In the genomic region with DNA sequence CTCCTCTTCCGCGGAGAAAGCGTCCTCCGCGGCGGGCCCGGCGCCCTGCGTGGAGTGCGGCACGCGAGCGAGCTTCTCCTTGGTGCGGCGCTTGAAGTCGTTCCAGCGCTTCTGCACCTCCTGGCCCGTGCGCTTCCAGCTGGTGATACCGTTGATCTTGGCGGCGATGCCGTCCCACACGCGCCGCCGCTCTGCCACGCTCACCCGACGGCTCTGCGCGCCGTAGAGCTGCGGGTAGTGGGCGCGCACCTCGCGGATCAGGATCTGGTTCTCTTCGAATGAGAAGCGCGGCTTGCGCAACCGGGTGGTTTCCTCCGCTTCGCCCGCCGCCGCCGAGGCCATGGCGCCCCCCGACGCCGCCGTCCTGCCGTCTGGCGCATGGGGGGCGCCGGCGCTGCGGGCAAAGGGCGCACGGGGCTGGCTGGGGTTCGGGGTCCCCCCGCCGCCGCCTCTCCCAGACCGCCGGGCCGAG, we compare ENCODE assay signal across 7 cellular contexts. TPM values are rescaled to one million over a fixed set of nuclear protein-coding genes. Genes with fewer than 3 reads are reported as not detected.
DNase-seq lines count a peak whose midpoint lies in the region; ATAC-seq, FAIRE-seq and TF ChIP-seq lines count a peak whose summit lies in the region.

No MANE protein-coding gene starts in this region.

- peak overlapping the region; percentile 92 for H3K4me3 Mint-ChIP-seq in central memory CD8-positive, alpha-beta T cell

- peaks cover 18% of the 10 kb centered on the region for H3K36me3 Mint-ChIP-seq in central memory CD8-positive, alpha-beta T cell (ENCODE audit: insufficient read depth)

- TF ChIP-seq POLR2A in GM12891 (IDR thresholded peaks at IDR 0.05; ENCODE audit: low read depth, low read length), result no peak
- no peak for TF ChIP-seq POLR2A in thyroid gland (IDR thresholded peaks at IDR 0.05)

- peak overlapping the region; percentile 81 for H3K4me2 ChIP-seq in OCI-LY7 (ENCODE audit: low read length)

- peak overlapping the region; percentile 94 for H3K4me3 ChIP-seq in OCI-LY7 (ENCODE audit: low read depth, low read length, poor library complexity, severe bottlenecking)
- H3K4me3 ChIP-seq in lower lobe of right lung, result peak overlapping the region; percentile 85
- peak overlapping the region; percentile 12 to 61 (median 59) for H3K4me3 ChIP-seq in thyroid gland (replicated peaks in 1 of 3)

- no peaks in the 10 kb centered on the region for H3K27me3 Mint-ChIP-seq in central memory CD8-positive, alpha-beta T cell

- H3K27me3 ChIP-seq in lower lobe of right lung (ENCODE audit: low read depth) (no peaks in the 10 kb centered on the region), thyroid gland (no peaks in the 10 kb centered on the region)

- intact Hi-C loops in OCI-LY7 (cut with micrococcal nuclease; ENCODE audit: unreplicated experiment), result no loop called here
- intact Hi-C loops in lower lobe of right lung (cut with DNase I), result no loop called here
- intact Hi-C loops in thyroid gland (cut with DNase I), result no loop called here

- peaks cover 21% of the 10 kb centered on the region for H3K4me1 Mint-ChIP-seq in central memory CD8-positive, alpha-beta T cell

- H3K79me2 ChIP-seq in OCI-LY7 (ENCODE audit: insufficient read depth, low read depth, low read length), result peaks cover 18% of the 10 kb centered on the region; the same call in 1 of the 2 replicates

- DNase-seq in GM12891 (ENCODE audit: insufficient read length, low spot score), result no peak
- DNase-seq in OCI-LY7 (ENCODE audit: low spot score), result no peak
- no peak for DNase-seq in central memory CD8-positive, alpha-beta T cell (ENCODE audit: low spot score in 2 of 2)
- DNase-seq in lower lobe of right lung, result peak; percentile 80
- peak; percentile 33 to 35 for DNase-seq in thyroid gland
- no peak for DNase-seq in NCI-H524 treated with DMSO at 0.1 percent for 48 hours (lab: John Stamatoyannopoulos, UW)
- no peak for DNase-seq in SW 1271 (lab: John Stamatoyannopoulos, UW)

- peak overlapping the region; percentile 89 for H3K27ac Mint-ChIP-seq in central memory CD8-positive, alpha-beta T cell (ENCODE audit: low read depth)

- H3K4me1 ChIP-seq in OCI-LY7 (ENCODE audit: insufficient read depth, low read length, poor library complexity, severe bottlenecking) (peaks cover 20% of the 10 kb centered on the region), lower lobe of right lung (peaks cover 19% of the 10 kb centered on the region), thyroid gland (peaks cover 14 to 23% of the 10 kb centered on the region in 2 donors)

- no peaks in the 10 kb centered on the region for H4K20me1 ChIP-seq in OCI-LY7 (ENCODE audit: insufficient read depth, low read length)

- no TSS peak for BruUV-seq in OCI-LY7 (replicated peaks; lab: Mats Ljungman, UMichigan)

- TF ChIP-seq CTCF in OCI-LY7 (conservative IDR thresholded peaks at IDR 0.05; ENCODE audit: low read length) (no peak), lower lobe of right lung (IDR thresholded peaks at IDR 0.05) (no peak), thyroid gland (IDR thresholded peaks at IDR 0.05) (no peak)

- CTCF ChIA-PET in OCI-LY7 (lab: Charles Lee; ENCODE audit: unreplicated experiment), result interaction anchor here (0.6 to 0.8 kb wide), 2 partner anchors 9 to 53 kb away, joined by 3 to 7 read pairs; no protein-coding TSS in a partner anchor

- peak; percentile 71 for FAIRE-seq in GM12891 (lab: Jason Lieb, UNC)

- 2 to 5% methylated on average over 11 to 27 of the region's 69 CpGs for WGBS in thyroid gland, 2 donors

- H2AFZ ChIP-seq in OCI-LY7 (ENCODE audit: low read length), result 0 out of 2 replicates have a peak overlapping the region, but pooled peaks have one; percentile 36

- H3K36me3 ChIP-seq in OCI-LY7 (ENCODE audit: insufficient read depth, low read length) (peaks cover 31% of the 10 kb centered on the region), lower lobe of right lung (peaks cover 37% of the 10 kb centered on the region), thyroid gland (peaks cover 0 to 21% of the 10 kb centered on the region in 2 donors)

- H3K9me3 Mint-ChIP-seq in central memory CD8-positive, alpha-beta T cell, result no peaks in the 10 kb centered on the region

- no peak overlapping the region for H3K27ac ChIP-seq in OCI-LY7 (ENCODE audit: low read depth, low read length, poor library complexity, severe bottlenecking)
- peak overlapping the region; percentile 48 for H3K27ac ChIP-seq in lower lobe of right lung
- H3K27ac ChIP-seq in thyroid gland, result no peak overlapping the region

- H3K9me2 ChIP-seq in OCI-LY7 (ENCODE audit: insufficient read depth, low read length), result no peaks in the 10 kb centered on the region

- H3K9me3 ChIP-seq in OCI-LY7 (ENCODE audit: low read length) (no peaks in the 10 kb centered on the region), lower lobe of right lung (no peaks in the 10 kb centered on the region), thyroid gland (no peaks in the 10 kb centered on the region)

- POLR2A ChIA-PET in OCI-LY7 (lab: Charles Lee), result no interaction called here

- ATAC-seq in central memory CD8-positive, alpha-beta T cell (replicated peaks; ENCODE audit: extremely low read depth, poor library complexity, severe bottlenecking), result no peak
- no peak for ATAC-seq in lower lobe of right lung

TF ChIP-seq in GM12891, 5 proteins besides CTCF, POLR2A, EP300 and RAD21:
- TF ChIP-seq TAF1 (IDR thresholded peaks at IDR 0.05; ENCODE audit: low read depth, low read length) (no peak), PAX5 (IDR thresholded peaks at IDR 0.05; ENCODE audit: insufficient read depth, low read length, severe bottlenecking) (no peak), POU2F2 (IDR thresholded peaks at IDR 0.05; ENCODE audit: low read depth, low read length) (no peak), POLR2AphosphoS5 (IDR thresholded peaks at IDR 0.05; ENCODE audit: low read depth, low read length) (no peak), SPI1 (IDR thresholded peaks at IDR 0.05; ENCODE audit: low read depth, low read length) (no peak)

RNA-seq across cellular contexts. Expression of gene MYPOP, which starts 0.9 kb away (rescaled TPM):
- polyA plus RNA-seq in GM12891 (2012; ENCODE audit: low read depth, missing spikeins), result 3.3 TPM
- total RNA-seq in OCI-LY7 (2014; rRNA removed; shearing (Covaris generic)), result 5.2 and 5.3 TPM in 2 replicates
- 15.6 and 16.1 TPM in 2 replicates for total RNA-seq in OCI-LY7 (2022)
- 7.5 TPM for total RNA-seq in lower lobe of right lung
- 1 to 10 TPM; 1.8 to 4.3 (median 3.0) TPM for total RNA-seq in thyroid gland

RNA-seq across cellular contexts. Expression of gene NANOS2, which starts 13.1 kb away (rescaled TPM):
- polyA plus RNA-seq in GM12891 (2012; ENCODE audit: low read depth, missing spikeins), result not detected
- not detected in 2 replicates for total RNA-seq in OCI-LY7 (2014; rRNA removed; shearing (Covaris generic))
- total RNA-seq in OCI-LY7 (2022) (not detected in 2 replicates), lower lobe of right lung (not detected), thyroid gland (not detected)

RNA-seq across cellular contexts. Expression of gene IRF2BP1, which starts 15.5 kb away (rescaled TPM):
- 3.9 TPM for polyA plus RNA-seq in GM12891 (2012; ENCODE audit: low read depth, missing spikeins)
- 47.4 and 53.5 TPM in 2 replicates for total RNA-seq in OCI-LY7 (2014; rRNA removed; shearing (Covaris generic))
- total RNA-seq in OCI-LY7 (2022), result 25.4 and 30.9 TPM in 2 replicates
- total RNA-seq in lower lobe of right lung, result 21.4 TPM
- total RNA-seq in thyroid gland, result 10 to 100 TPM; 25.9 to 47.0 (median 36.1) TPM

RNA-seq across cellular contexts. Expression of gene FOXA3, which starts 37.3 kb away (rescaled TPM):
- 0.05 TPM for polyA plus RNA-seq in GM12891 (2012; ENCODE audit: low read depth, missing spikeins)
- total RNA-seq in OCI-LY7 (2014; rRNA removed; shearing (Covaris generic)), result not detected in 2 replicates
- total RNA-seq in OCI-LY7 (2022), result 0.57 TPM in 1 of 2 replicates, not detected in the other
- total RNA-seq in lower lobe of right lung, result 0.68 TPM
- not detected for total RNA-seq in thyroid gland

RNA-seq across cellular contexts. Expression of gene SYMPK, which starts 38.5 kb away (rescaled TPM):
- 51.0 TPM for polyA plus RNA-seq in GM12891 (2012; ENCODE audit: low read depth, missing spikeins)
- total RNA-seq in OCI-LY7 (2014; rRNA removed; shearing (Covaris generic)), result 84.4 and 116 TPM in 2 replicates
- 118 and 133 TPM in 2 replicates for total RNA-seq in OCI-LY7 (2022)
- total RNA-seq in lower lobe of right lung, result 73.1 TPM
- 10 to 100 TPM; 32.4 to 56.8 (median 38.7) TPM for total RNA-seq in thyroid gland

Comparison
In these comparisons a context has a peak if more than half of its experiments do, and no peak if none do; other contexts are left out.
1. DNase-seq: peak in lower lobe of right lung (single experiment) and thyroid gland (2 of 2); none in GM12891 (single experiment), OCI-LY7 (single experiment), central memory CD8-positive, alpha-beta T cell (0 of 2), NCI-H524 treated with DMSO at 0.1 percent for 48 hours (single experiment) and SW 1271 (0 of 2).
2. Peak in every context shown above with its lines, with median percentiles within 50 percentile points of each other: H3K4me3 ChIP-seq.